Comparison of ENCODE assay signal across 1 cellular context in genomic region chr2:28346587-28346986, GRCh38.
TF ChIP-seq lines count a peak whose summit lies in the region.

No MANE protein-coding gene starts in this region.

TF ChIP-seq in IMR-90, 13 proteins besides CTCF, POLR2A, EP300 and RAD21:
- no peak for TF ChIP-seq FOS (IDR thresholded peaks at IDR 0.05; ENCODE audit: low read depth, low read length)
- no peak for TF ChIP-seq RFX5 (IDR thresholded peaks at IDR 0.05; ENCODE audit: low read depth, low read length)
- TF ChIP-seq MXI1 (IDR thresholded peaks at IDR 0.05; ENCODE audit: borderline replicate concordance, low read depth, low read length): 0 out of 2 replicates have a peak, but pooled peaks have one; percentile 40
TF ChIP-seq in IMR-90: peak in this region for 1.
